Comparison of ENCODE assay signal across 8 cellular contexts in the genomic region with DNA sequence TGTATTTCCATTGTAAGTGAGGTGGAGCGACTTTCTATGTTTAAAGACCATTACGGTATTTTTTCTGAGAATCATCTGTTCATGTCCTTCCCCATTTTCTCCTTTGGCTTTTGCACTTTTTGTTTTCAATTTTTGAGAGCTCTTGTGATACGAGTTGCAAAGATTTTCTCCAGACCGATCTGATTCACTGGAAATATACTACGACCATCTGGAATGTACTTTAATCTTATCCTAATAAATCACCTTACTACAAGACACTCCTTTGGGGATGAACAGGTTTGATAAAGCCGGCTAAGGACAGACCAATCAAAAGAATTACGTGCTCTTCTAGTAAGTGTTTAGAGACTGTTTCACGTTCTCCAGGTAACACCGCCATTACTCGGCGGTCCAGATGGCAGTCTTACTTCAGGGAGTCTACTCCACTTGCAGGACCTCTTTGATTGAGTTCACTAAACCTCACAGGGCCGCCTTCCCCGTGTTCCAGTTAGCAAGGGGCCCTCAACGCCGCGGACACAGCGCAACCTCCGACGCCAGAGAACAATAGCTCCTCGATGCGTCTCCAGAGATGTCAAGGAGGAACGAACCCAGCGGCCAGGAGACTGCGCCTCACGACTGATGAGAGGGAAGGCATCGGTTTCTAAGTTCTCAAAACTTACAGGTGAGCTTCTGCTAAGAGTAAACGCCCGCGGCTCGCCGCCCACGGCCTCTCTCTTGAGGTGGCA. TPM values are rescaled to one million over a fixed set of nuclear protein-coding genes. Genes with fewer than 3 reads are reported as not detected.
A peak's percentile ranks its signal among the peaks of the same experiment; 100 is the strongest.
DNase-seq lines count a peak whose midpoint lies in the region; ATAC-seq and TF ChIP-seq lines count a peak whose summit lies in the region.

No MANE protein-coding gene starts in this region.

- peaks cover 5% of the 10 kb centered on the region; the same call in 1 of the 2 replicates for H3K9me3 ChIP-seq in Loucy (ENCODE audit: insufficient read depth, low read depth, low read length)

- H3K27ac ChIP-seq in temporal lobe (ENCODE audit: low read depth, low read length) = peak overlapping the region; percentile 95

- peaks cover 85% of the 10 kb centered on the region for H3K79me2 ChIP-seq in Loucy (ENCODE audit: insufficient read depth, low read length)

- H3K4me3 ChIP-seq in Loucy (ENCODE audit: low read length, poor library complexity, severe bottlenecking) (peak overlapping the region; percentile 99), astrocyte of the cerebellum (ENCODE audit: low read depth, low read length) (peak overlapping the region; percentile 79)

- DNase-seq in CD1c-positive myeloid dendritic cell (ENCODE audit: extremely low spot score) (peak; percentile 15), astrocyte of the cerebellum (ENCODE audit: low read depth) (no peak), left colon (no peak), Ammon's horn (ENCODE audit: low spot score) (no peak), midbrain (lab: John Stamatoyannopoulos, UW) (no peak)

- H3K9me2 ChIP-seq in Loucy (replicated peaks; ENCODE audit: low read depth, low read length) = no peaks in the 10 kb centered on the region

- H3K27me3 ChIP-seq in Loucy (ENCODE audit: insufficient read depth, low read length, poor library complexity, severe bottlenecking) = no peaks in the 10 kb centered on the region

- peak overlapping the region; percentile 97 for H3K4me2 ChIP-seq in Loucy (ENCODE audit: low read depth, low read length, poor library complexity, severe bottlenecking)

- H3K9ac ChIP-seq in Loucy (ENCODE audit: low read depth, low read length, poor library complexity, severe bottlenecking) = peak overlapping the region; percentile 99

- no peak for TF ChIP-seq CTCF in Loucy (conservative IDR thresholded peaks at IDR 0.05; ENCODE audit: low read length)
- no peak for TF ChIP-seq CTCF in astrocyte of the cerebellum (IDR thresholded peaks at IDR 0.05; ENCODE audit: low read depth, low read length, missing control alignments)

- peaks cover 34% of the 10 kb centered on the region for H3K4me1 ChIP-seq in Loucy (ENCODE audit: insufficient read depth, low read length, poor library complexity, severe bottlenecking)

- H2AFZ ChIP-seq in Loucy (ENCODE audit: low read length) = peak overlapping the region; percentile 72

- ATAC-seq in GM19463 (IDR thresholded peaks at IDR 0.05; ENCODE audit: unreplicated experiment) = peak; percentile 17
- peak; percentile 20 for ATAC-seq in left colon

- no peaks in the 10 kb centered on the region for H3K36me3 ChIP-seq in Loucy (ENCODE audit: insufficient read depth, low read length)

- intact Hi-C loops in left colon (cut with DNase I, micrococcal nuclease) = loop anchor here in 1 of 2 donors (5.0 kb wide), 1 partner anchor 34 kb away; the partner anchor contains the start of gene SOD2

- H3F3A ChIP-seq in Loucy (ENCODE audit: low read depth) = 0 out of 2 replicates have a peak, but pooled peaks cover 2% of the 10 kb centered on the region

- in situ Hi-C loops in astrocyte of the cerebellum (cut with HindIII; ENCODE audit: low sequenced_read_pairs) = no loop called here

- H4K20me1 ChIP-seq in Loucy (ENCODE audit: insufficient read depth, low read length, poor library complexity, severe bottlenecking) = peaks cover 36% of the 10 kb centered on the region

RNA-seq across cellular contexts. Expression of gene WTAP, which starts 0.9 kb away (rescaled TPM):
- total RNA-seq in left colon (10 to 100 TPM; 73.4 to 79.3 TPM), temporal lobe (82.1 TPM)

RNA-seq across cellular contexts. Expression of gene SOD2, which starts 33.3 kb away (rescaled TPM):
- total RNA-seq in left colon (100 to 1,000 TPM; 284 to 402 TPM), temporal lobe (35.4 TPM)

RNA-seq across cellular contexts. Expression of gene ACAT2, which starts 35.5 kb away (rescaled TPM):
- total RNA-seq in left colon (100 to 1,000 TPM in 1 of 2 donors, 10 to 100 TPM in 1; 72.8 to 114 TPM), temporal lobe (61.5 TPM)
